Comparison of ENCODE assay signal across 8 cellular contexts in the genomic region with DNA sequence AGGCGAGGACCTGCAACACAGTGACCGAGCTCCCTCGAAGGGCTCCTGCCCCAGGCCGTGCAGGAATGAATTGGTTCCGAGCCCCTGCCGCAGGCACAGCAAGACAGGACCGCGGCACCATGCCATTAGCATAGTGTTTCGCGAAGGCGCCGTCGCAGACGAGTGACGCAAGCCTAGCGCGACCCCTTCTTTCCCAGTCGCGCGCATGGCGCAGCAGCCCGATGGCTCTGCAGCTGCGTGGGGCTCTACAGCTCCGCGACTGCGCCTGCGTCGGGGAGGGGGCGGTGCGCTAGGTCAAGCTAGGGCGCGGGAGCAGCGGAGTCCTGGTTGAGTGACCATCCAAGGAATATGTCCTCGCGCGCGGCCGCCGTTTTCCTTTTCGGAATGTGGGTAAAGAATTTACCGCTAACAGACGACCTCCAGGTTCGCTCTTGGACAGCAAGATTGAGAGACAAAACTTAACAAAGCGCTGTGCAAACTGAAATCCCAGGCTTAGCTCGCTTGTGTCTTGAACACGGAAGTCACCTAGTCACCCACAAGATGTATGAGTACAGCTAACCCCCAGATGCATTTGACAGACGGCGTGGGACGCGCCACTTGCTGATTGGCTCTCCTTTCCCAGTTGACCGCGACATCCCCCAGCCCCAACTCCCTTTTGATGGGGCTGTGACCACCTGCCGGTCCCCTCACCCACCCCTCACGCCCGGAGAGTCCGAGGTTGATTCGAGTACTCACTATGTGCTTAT. TPM values are rescaled to one million over a fixed set of nuclear protein-coding genes. Genes with fewer than 3 reads are reported as not detected.
A peak's percentile ranks its signal among the peaks of the same experiment; 100 is the strongest.
DNase-seq lines count a peak whose midpoint lies in the region; ATAC-seq and TF ChIP-seq lines count a peak whose summit lies in the region.

A gene (minus strand): TSS at position 164 of the 746 bp plus-strand sequence. CDS start 32 bp downstream, at position 132.

- ATAC-seq in HG02763 (IDR thresholded peaks at IDR 0.05; ENCODE audit: unreplicated experiment) (peak; percentile 93), thoracic aorta (ENCODE audit: insufficient number of reproducible peaks, low FRiP score, low read depth) (peak; percentile 77)

- no peak for TF ChIP-seq CTCF in GM12875 (IDR thresholded peaks at IDR 0.05; ENCODE audit: borderline replicate concordance, insufficient read depth, low read depth, low read length)
- TF ChIP-seq CTCF in SU-DHL-6 (IDR thresholded peaks at IDR 0.05; ENCODE audit: insufficient read depth, low read length, poor library complexity, severe bottlenecking) = no peak
- TF ChIP-seq CTCF in glutamatergic neuron (IDR thresholded peaks at IDR 0.05; ENCODE audit: partially characterized antibody, unreplicated experiment) = no peak
- no peak for TF ChIP-seq CTCF in osteoblast (IDR thresholded peaks at IDR 0.05; ENCODE audit: extremely low read depth, low read depth, low read length)
- TF ChIP-seq CTCF in thoracic aorta (IDR thresholded peaks at IDR 0.05) = peak; percentile 11

- H3K4me2 ChIP-seq in SU-DHL-6 (ENCODE audit: low read depth, low read length, poor library complexity, severe bottlenecking) = peak within 1 kb of the TSS; percentile 87
- H3K4me2 ChIP-seq in osteoblast (ENCODE audit: insufficient read depth, low read length) = peak within 1 kb of the TSS; percentile 98

- H3K27me3 ChIP-seq in SU-DHL-6 (ENCODE audit: low read length) = no peaks in the 10 kb centered on the region
- H3K27me3 ChIP-seq in osteoblast (ENCODE audit: insufficient read depth, low read length) = peaks cover under 1% of the 10 kb centered on the region
- no peaks in the 10 kb centered on the region for H3K27me3 ChIP-seq in thoracic aorta (replicated peaks; ENCODE audit: insufficient read depth)

- no peaks in the 10 kb centered on the region for H3K9me3 ChIP-seq in SU-DHL-6 (ENCODE audit: insufficient read depth, low read length)
- no peaks in the 10 kb centered on the region for H3K9me3 ChIP-seq in osteoblast (ENCODE audit: low read depth, low read length)
- no peaks in the 10 kb centered on the region for H3K9me3 ChIP-seq in thoracic aorta

- H3K4me3 ChIP-seq in GM12875 (ENCODE audit: low read depth, low read length) (peak within 1 kb of the TSS; percentile 81), SU-DHL-6 (ENCODE audit: insufficient read depth, low read length, poor library complexity, severe bottlenecking) (peak within 1 kb of the TSS; percentile 81), osteoblast (ENCODE audit: insufficient read depth, low read length) (peak within 1 kb of the TSS; percentile 96), thoracic aorta (peak within 1 kb of the TSS; percentile 97)

- H3K36me3 ChIP-seq in SU-DHL-6 (ENCODE audit: low read length) = no peaks in the 10 kb centered on the region
- no peaks in the 10 kb centered on the region for H3K36me3 ChIP-seq in osteoblast (ENCODE audit: insufficient read depth, low read length)
- H3K36me3 ChIP-seq in thoracic aorta = no peaks in the 10 kb centered on the region

- H3K4me1 ChIP-seq in osteoblast (ENCODE audit: insufficient read depth, low read length) = peaks cover 21% of the 10 kb centered on the region
- H3K4me1 ChIP-seq in thoracic aorta (ENCODE audit: control insufficient read depth in 1 of 2, low read depth in 2 of 2) = peaks cover 24 to 31% of the 10 kb centered on the region in 2 donors

- H2AFZ ChIP-seq in SU-DHL-6 (ENCODE audit: low read depth, low read length, severe bottlenecking) = peak within 1 kb of the TSS; percentile 93
- peak within 1 kb of the TSS; percentile 96 for H2AFZ ChIP-seq in osteoblast (ENCODE audit: low read length)

- H3K27ac ChIP-seq in SU-DHL-6 (ENCODE audit: low read depth, low read length) (peak within 1 kb of the TSS; percentile 56), osteoblast (ENCODE audit: low read depth, low read length) (peak within 1 kb of the TSS; percentile 85), thoracic aorta (peak within 1 kb of the TSS; percentile 68 to 80)

- peaks cover 27% of the 10 kb centered on the region for H3K4me1 Mint-ChIP-seq in activated naive CD8-positive, alpha-beta T cell treated with anti-CD3 and anti-CD28 coated beads for 36 hours
- H3K4me1 Mint-ChIP-seq in glutamatergic neuron (ENCODE audit: low read depth, unreplicated experiment) = peaks cover 7% of the 10 kb centered on the region

- H3K9me3 Mint-ChIP-seq in activated naive CD8-positive, alpha-beta T cell treated with anti-CD3 and anti-CD28 coated beads for 36 hours = no peaks in the 10 kb centered on the region
- H3K9me3 Mint-ChIP-seq in glutamatergic neuron (ENCODE audit: unreplicated experiment) = no peaks in the 10 kb centered on the region

- DNase-seq in NCI-H1417 (lab: John Stamatoyannopoulos, UW) (peak; percentile 97 to 98 (median 98)), glutamatergic neuron (peak; percentile 99), osteoblast (ENCODE audit: insufficient read length, low spot score, missing footprints) (peak; percentile 97), thoracic aorta (ENCODE audit: low spot score) (peak; percentile 87)
- peak; percentile 96 for DNase-seq in activated naive CD8-positive, alpha-beta T cell treated with anti-CD3 and anti-CD28 coated beads for 36 hours

- H3K79me2 ChIP-seq in SU-DHL-6 (ENCODE audit: insufficient read depth, low read length) (peaks cover 36% of the 10 kb centered on the region), osteoblast (ENCODE audit: insufficient read depth, low read length) (peaks cover 39% of the 10 kb centered on the region)

- H4K20me1 ChIP-seq in SU-DHL-6 (ENCODE audit: low read depth, low read length) (no peaks in the 10 kb centered on the region), osteoblast (ENCODE audit: insufficient read depth, low read length) (no peaks in the 10 kb centered on the region)

- H3F3A ChIP-seq in SU-DHL-6 (ENCODE audit: insufficient read depth) = no peaks in the 10 kb centered on the region; the same call in 1 of the 2 replicates

- peak within 1 kb of the TSS; percentile 87 for H3K9ac ChIP-seq in SU-DHL-6 (ENCODE audit: low read length)

- H3K9me2 ChIP-seq in SU-DHL-6 (replicated peaks; ENCODE audit: insufficient read depth, low read length) = no peaks in the 10 kb centered on the region

- H3K27ac Mint-ChIP-seq in activated naive CD8-positive, alpha-beta T cell treated with anti-CD3 and anti-CD28 coated beads for 36 hours = peak within 1 kb of the TSS; percentile 97
- peak within 1 kb of the TSS; percentile 95 for H3K27ac Mint-ChIP-seq in glutamatergic neuron (ENCODE audit: unreplicated experiment)

- peaks cover 5% of the 10 kb centered on the region for H3K27me3 Mint-ChIP-seq in activated naive CD8-positive, alpha-beta T cell treated with anti-CD3 and anti-CD28 coated beads for 36 hours
- peaks cover 4% of the 10 kb centered on the region for H3K27me3 Mint-ChIP-seq in glutamatergic neuron (ENCODE audit: unreplicated experiment)

- peak within 1 kb of the TSS; percentile 95 for H3K4me3 Mint-ChIP-seq in activated naive CD8-positive, alpha-beta T cell treated with anti-CD3 and anti-CD28 coated beads for 36 hours
- peak within 1 kb of the TSS; percentile 99 for H3K4me3 Mint-ChIP-seq in glutamatergic neuron (ENCODE audit: unreplicated experiment)

- peaks cover 14% of the 10 kb centered on the region for H3K36me3 Mint-ChIP-seq in activated naive CD8-positive, alpha-beta T cell treated with anti-CD3 and anti-CD28 coated beads for 36 hours
- H3K36me3 Mint-ChIP-seq in glutamatergic neuron (ENCODE audit: unreplicated experiment) = no peaks in the 10 kb centered on the region

RNA-seq across cellular contexts. Expression of the gene that starts here (rescaled TPM):
- total RNA-seq in activated naive CD8-positive, alpha-beta T cell treated with anti-CD3 and anti-CD28 coated beads for 36 hours = 10 to 100 TPM; 18.9 to 20.6 TPM
- total RNA-seq in glutamatergic neuron (ENCODE audit: unreplicated experiment) = 17.5 TPM
- 9.4 and 18.9 TPM in 2 replicates for total RNA-seq in osteoblast
- total RNA-seq in thoracic aorta = 10 to 100 TPM in 1 of 2 donors, 1 to 10 TPM in 1; 6.0 to 13.6 TPM

Comparison
In these comparisons a context has a peak if more than half of its experiments do, and no peak if none do; other contexts are left out.
1. Peak in every context shown above with its lines: DNase-seq, ATAC-seq, H3K4me3 ChIP-seq and H3K27ac ChIP-seq.